In genomic region chrX:20420058-20420457, GRCh38 we compare ENCODE assay signal across 9 cellular contexts.
"Had no signal": no experiment of that assay in that cellular context is flagged by ENCODE, and none has a peak within 500 bp of the region (broad histone marks: within the 10 kb centered on the region; RNA-seq: fewer than 3 reads in every experiment).

No MANE protein-coding gene starts in this region.

- H3K9ac ChIP-seq: GM23248 had no signal

- H3K27ac ChIP-seq: GM23248 had no signal

- H3K27ac Mint-ChIP-seq: HFFc6 had no signal

- H3K4me3 Mint-ChIP-seq: HFFc6 had no signal

- FAIRE-seq: HTR-8/SVneo had no signal

- ATAC-seq: HCT116 had no signal

- H2AFZ ChIP-seq: GM23248 had no signal

- H3K9me3 ChIP-seq: HAP-1 had no signal

- H3K4me1 ChIP-seq: HAP-1 had no signal

- DNase-seq: GM23248, GOT3, H7, HFFc6, IMR-90, KG1 had no signal

- H3K4me3 ChIP-seq: GM23248, HAP-1 had no signal

- H3K36me3 ChIP-seq: HAP-1 had no signal
